13 cellular contexts compared by ENCODE assay signal in genomic region chr2:43458002-43458628, GRCh38.
DNase-seq lines count a peak whose midpoint lies in the region; ATAC-seq and TF ChIP-seq lines count a peak whose summit lies in the region.
"Had no signal": no experiment of that assay in that cellular context is flagged by ENCODE, and none has a peak within 500 bp of the region (broad histone marks: within the 10 kb centered on the region; RNA-seq: fewer than 3 reads in every experiment).

No MANE protein-coding gene starts in this region.

- H3K4me3 ChIP-seq in foreskin fibroblast (ENCODE audit: low read depth in 1 of 2, low read length in 2 of 2), result no peak overlapping the region
- H3K4me3 ChIP-seq: cardiac muscle cell, esophagus muscularis mucosa had no signal

- H3K27ac Mint-ChIP-seq in stimulated activated naive B cell treated with anti-CD40 and anti-IgM and Interleukin-4, amounts not matched to agents 10 μg/mL and 1 μg/mL and 100 μg/mL, for 72 hours, result peak overlapping the region; percentile 34
- no peak overlapping the region for H3K27ac Mint-ChIP-seq in nephron progenitor cell
- H3K27ac Mint-ChIP-seq in activated naive CD4-positive, alpha-beta T cell treated with anti-CD3 and anti-CD28 coated beads, Interleukin-2, amount 50 U/mL, for 72 hours, result no peak overlapping the region

- ATAC-seq in SK-N-SH treated with all-trans-retinoic acid at 6 μM for 48 hours (peak; percentile 56), left cardiac atrium (no peak)
- no peak for ATAC-seq in stimulated activated naive B cell treated with anti-CD40 and anti-IgM and Interleukin-4, amounts not matched to agents 10 μg/mL and 1 μg/mL and 100 μg/mL, for 72 hours (replicated peaks)
- ATAC-seq in activated naive CD4-positive, alpha-beta T cell treated with anti-CD3 and anti-CD28 coated beads, Interleukin-2, amount 50 U/mL, for 72 hours, result no peak

- H3K9me3 Mint-ChIP-seq in stimulated activated naive B cell treated with anti-CD40 and anti-IgM and Interleukin-4, amounts not matched to agents 10 μg/mL and 1 μg/mL and 100 μg/mL, for 72 hours, result no peaks in the 10 kb centered on the region
- H3K9me3 Mint-ChIP-seq in nephron progenitor cell, result no peaks in the 10 kb centered on the region
- no peaks in the 10 kb centered on the region for H3K9me3 Mint-ChIP-seq in activated naive CD4-positive, alpha-beta T cell treated with anti-CD3 and anti-CD28 coated beads, Interleukin-2, amount 50 U/mL, for 72 hours

- H3K27me3 Mint-ChIP-seq in stimulated activated naive B cell treated with anti-CD40 and anti-IgM and Interleukin-4, amounts not matched to agents 10 μg/mL and 1 μg/mL and 100 μg/mL, for 72 hours, result no peaks in the 10 kb centered on the region
- no peaks in the 10 kb centered on the region for H3K27me3 Mint-ChIP-seq in nephron progenitor cell (ENCODE audit: low read depth, poor library complexity)

- no peak overlapping the region for H3K4me3 Mint-ChIP-seq in stimulated activated naive B cell treated with anti-CD40 and anti-IgM and Interleukin-4, amounts not matched to agents 10 μg/mL and 1 μg/mL and 100 μg/mL, for 72 hours
- no peak overlapping the region for H3K4me3 Mint-ChIP-seq in nephron progenitor cell

- DNase-seq in EL (peak; percentile 85), foreskin fibroblast (peak; percentile 73 to 85), left cardiac atrium (no peak), nephron progenitor cell (no peak)
- no peak for DNase-seq in stimulated activated naive B cell treated with anti-CD40 and anti-IgM and Interleukin-4, amounts not matched to agents 10 μg/mL and 1 μg/mL and 100 μg/mL, for 72 hours
- DNase-seq in activated naive CD4-positive, alpha-beta T cell treated with anti-CD3 and anti-CD28 coated beads, Interleukin-2, amount 50 U/mL, for 16 hours, result no peak
- no peak for DNase-seq in activated naive CD4-positive, alpha-beta T cell treated with anti-CD3 and anti-CD28 coated beads, Interleukin-2, amount 50 U/mL, for 72 hours (ENCODE audit: low spot score in 2 of 2)
- DNase-seq: NCI-H2081 treated with DMSO at 0.1 percent for 48 hours, occipital lobe, OCI-M1 had no signal

- intact Hi-C loops in left cardiac atrium (cut with DNase I), result no loop called here

- TF ChIP-seq CTCF in foreskin fibroblast (IDR thresholded peaks at IDR 0.05; ENCODE audit: low read depth, low read length) (no peak), nephron progenitor cell (IDR thresholded peaks at IDR 0.05) (no peak)

- H3K36me3 Mint-ChIP-seq in stimulated activated naive B cell treated with anti-CD40 and anti-IgM and Interleukin-4, amounts not matched to agents 10 μg/mL and 1 μg/mL and 100 μg/mL, for 72 hours, result peaks cover 20 to 23% of the 10 kb centered on the region in 2 donors
- H3K36me3 Mint-ChIP-seq in nephron progenitor cell (ENCODE audit: low read depth), result no peaks in the 10 kb centered on the region
- H3K36me3 Mint-ChIP-seq in activated naive CD4-positive, alpha-beta T cell treated with anti-CD3 and anti-CD28 coated beads, Interleukin-2, amount 50 U/mL, for 72 hours, result no peaks in the 10 kb centered on the region

- H3K4me1 Mint-ChIP-seq in stimulated activated naive B cell treated with anti-CD40 and anti-IgM and Interleukin-4, amounts not matched to agents 10 μg/mL and 1 μg/mL and 100 μg/mL, for 72 hours, result peaks cover 20 to 40% of the 10 kb centered on the region in 2 donors
- H3K4me1 Mint-ChIP-seq in nephron progenitor cell, result peaks cover 47% of the 10 kb centered on the region

TF ChIP-seq in SK-N-SH treated with all-trans-retinoic acid at 6 μM for 48 hours, 23 proteins besides CTCF, POLR2A, EP300 and RAD21 (continues in another document):
- no peak for TF ChIP-seq TSHZ2 (CRISPR knock-in tag; IDR thresholded peaks at IDR 0.05)
- TF ChIP-seq BACH2 (CRISPR knock-in tag; IDR thresholded peaks at IDR 0.05; ENCODE audit: borderline replicate concordance), result no peak
- no peak for TF ChIP-seq POU6F1 (CRISPR knock-in tag; IDR thresholded peaks at IDR 0.05; ENCODE audit: borderline replicate concordance, low read depth)
- no peak for TF ChIP-seq CSDC2 (CRISPR knock-in tag; IDR thresholded peaks at IDR 0.05)
- no peak for TF ChIP-seq CREB5 (CRISPR knock-in tag; IDR thresholded peaks at IDR 0.05; ENCODE audit: low read depth)
- TF ChIP-seq ZNF70 (CRISPR knock-in tag; IDR thresholded peaks at IDR 0.05), result no peak
- no peak for TF ChIP-seq PPARA (CRISPR knock-in tag; IDR thresholded peaks at IDR 0.05; ENCODE audit: borderline replicate concordance)
- TF ChIP-seq RARB (CRISPR knock-in tag; IDR thresholded peaks at IDR 0.05), result no peak
- TF ChIP-seq CSRNP3 (CRISPR knock-in tag; IDR thresholded peaks at IDR 0.05), result no peak
- 0 out of 2 replicates have a peak, but pooled peaks have one; percentile 39 for TF ChIP-seq ZFP3 (CRISPR knock-in tag; IDR thresholded peaks at IDR 0.05)
- no peak for TF ChIP-seq ESRRG (CRISPR knock-in tag; IDR thresholded peaks at IDR 0.05)
- TF ChIP-seq ISL1 (CRISPR knock-in tag; IDR thresholded peaks at IDR 0.05), result peak; percentile 75

Comparison
In these comparisons a context has a peak if more than half of its experiments do, and no peak if none do; other contexts are left out.
1. DNase-seq: peak in EL (single experiment) and foreskin fibroblast (2 of 2); none in stimulated activated naive B cell treated with anti-CD40 and anti-IgM and Interleukin-4, amounts not matched to agents 10 μg/mL and 1 μg/mL and 100 μg/mL, for 72 hours (single experiment), activated naive CD4-positive, alpha-beta T cell treated with anti-CD3 and anti-CD28 coated beads, Interleukin-2, amount 50 U/mL, for 16 hours (single experiment), left cardiac atrium (single experiment), nephron progenitor cell (single experiment) and activated naive CD4-positive, alpha-beta T cell treated with anti-CD3 and anti-CD28 coated beads, Interleukin-2, amount 50 U/mL, for 72 hours (0 of 2).